Comparison of ENCODE assay signal across 7 cellular contexts in the genomic region with DNA sequence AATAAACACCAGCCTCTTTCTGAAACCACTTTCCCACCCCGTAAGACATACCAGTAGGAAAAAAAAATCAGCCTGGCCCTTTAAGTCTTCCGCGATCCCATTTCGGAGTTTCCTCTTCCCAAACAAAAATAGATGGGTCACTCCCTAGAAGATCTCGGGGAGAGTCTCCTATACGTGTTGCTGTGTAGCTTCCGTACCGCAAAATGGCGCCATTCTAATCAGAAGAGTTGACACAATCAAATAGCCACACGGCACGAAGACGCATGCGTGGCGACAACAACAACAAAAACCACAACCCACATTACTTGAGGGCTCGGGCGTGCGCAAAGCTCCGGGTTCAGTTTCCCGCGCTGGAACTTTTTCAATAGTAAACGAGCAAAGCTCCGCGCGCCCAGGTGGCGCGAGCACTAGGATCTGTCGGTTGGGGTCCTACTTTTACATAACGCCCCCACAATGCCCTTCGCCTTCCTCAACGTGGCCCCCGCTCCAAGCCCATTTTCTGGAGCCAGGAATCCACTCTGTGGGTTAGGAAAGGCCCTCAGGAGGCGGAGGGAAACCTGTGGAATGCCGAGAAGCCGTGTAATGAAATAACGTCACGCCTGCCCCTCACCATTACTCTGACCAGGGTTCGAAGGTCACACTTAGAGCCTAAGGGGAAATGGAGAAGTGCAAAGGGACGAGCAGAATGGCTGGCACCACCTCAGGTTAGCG.
DNase-seq lines count a peak whose midpoint lies in the region; TF ChIP-seq lines count a peak whose summit lies in the region.

A gene (minus strand): TSS at position 208 of the 711 bp plus-strand sequence. CDS start 519 bp downstream, outside the sequence.

- H3K9ac ChIP-seq in HUES6 (ENCODE audit: low read length) (peak within 1 kb of the TSS; percentile 96), NT2/D1 (ENCODE audit: insufficient read length, low read depth) (peak within 1 kb of the TSS; percentile 99)

- H3K9me3 ChIP-seq in HUES6 (ENCODE audit: control insufficient read depth, insufficient read depth, low read depth, low read length) (no peaks in the 10 kb centered on the region), NT2/D1 (ENCODE audit: insufficient read depth, low read length) (no peaks in the 10 kb centered on the region)
- H3K9me3 ChIP-seq in effector memory CD4-positive, alpha-beta T cell (ENCODE audit: control insufficient read depth, low read length) = no peaks in the 10 kb centered on the region

- peak; percentile 60 for DNase-seq in NT2/D1 (ENCODE audit: low read depth, low spot score)
- DNase-seq in activated CD8-positive, alpha-beta memory T cell treated with anti-CD3 and anti-CD28 coated beads for 4 hours (ENCODE audit: low read depth in 2 of 2) = peak; percentile 75 to 85
- DNase-seq in effector memory CD4-positive, alpha-beta T cell = peak; percentile 84 to 87 (median 85)
- peak; percentile 98 for DNase-seq in medulla oblongata (ENCODE audit: extremely low spot score)
- DNase-seq in stimulated activated CD4-positive, alpha-beta T cell treated with anti-CD3 and anti-CD28 coated beads, TNF-alpha, amount 100 ng/mL, for 4 hours (ENCODE audit: low read depth in 3 of 3) = peak; percentile 68 to 82 (median 70)

- no peaks in the 10 kb centered on the region for H3K27me3 ChIP-seq in HUES6 (ENCODE audit: control insufficient read depth, insufficient read depth, low read length)
- H3K27me3 ChIP-seq in NT2/D1 (ENCODE audit: insufficient read depth, insufficient read length) = no peaks in the 10 kb centered on the region
- no peaks in the 10 kb centered on the region for H3K27me3 ChIP-seq in effector memory CD4-positive, alpha-beta T cell (replicated peaks; ENCODE audit: control insufficient read depth, insufficient read depth, low read length, poor library complexity, severe bottlenecking)

- peaks cover 58% of the 10 kb centered on the region for H3K36me3 ChIP-seq in HUES6 (ENCODE audit: control insufficient read depth, insufficient read depth, low read length)
- H3K36me3 ChIP-seq in NT2/D1 (ENCODE audit: insufficient read depth, insufficient read length, low read length) = peaks cover 59% of the 10 kb centered on the region
- peaks cover 36% of the 10 kb centered on the region for H3K36me3 ChIP-seq in effector memory CD4-positive, alpha-beta T cell (ENCODE audit: control insufficient read depth, insufficient read depth, low read length)

- H3K4me3 ChIP-seq in HUES6 (ENCODE audit: low read depth, low read length) (peak within 1 kb of the TSS; percentile 89), NT2/D1 (ENCODE audit: insufficient read length, low read depth) (peak within 1 kb of the TSS; percentile 75)
- H3K4me3 ChIP-seq in effector memory CD4-positive, alpha-beta T cell (ENCODE audit: insufficient read depth, low read depth, low read length, poor library complexity, severe bottlenecking) = peak within 1 kb of the TSS; percentile 92

- peaks cover 22% of the 10 kb centered on the region for H3K4me1 ChIP-seq in HUES6 (ENCODE audit: control insufficient read depth, insufficient read depth, low read length)
- peaks cover 5% of the 10 kb centered on the region for H3K4me1 ChIP-seq in NT2/D1 (ENCODE audit: insufficient read depth, insufficient read length)
- peaks cover 43% of the 10 kb centered on the region for H3K4me1 ChIP-seq in effector memory CD4-positive, alpha-beta T cell (ENCODE audit: control insufficient read depth, insufficient read depth, low read length, poor library complexity, severe bottlenecking)

- TF ChIP-seq POLR2A in GM18526 (IDR thresholded peaks at IDR 0.05; ENCODE audit: extremely low read depth, insufficient read length) = peak; percentile 9

- peak within 1 kb of the TSS; percentile 76 for H3K27ac ChIP-seq in HUES6 (ENCODE audit: low read depth, low read length)
- peak within 1 kb of the TSS; percentile 97 for H3K27ac ChIP-seq in effector memory CD4-positive, alpha-beta T cell (ENCODE audit: insufficient read depth, low read length, poor library complexity, severe bottlenecking)

Comparison
In these comparisons a context has a peak if more than half of its experiments do, and no peak if none do; other contexts are left out.
1. Peak in every context shown above with its lines: DNase-seq, H3K4me3 ChIP-seq and H3K27ac ChIP-seq.